ENCODE assay signal across 22 cellular contexts in genomic region chr14:57573193-57573592, GRCh38.
"Had no signal": no experiment of that assay in that cellular context is flagged by ENCODE, and none has a peak within 500 bp of the region (broad histone marks: within the 10 kb centered on the region; RNA-seq: fewer than 3 reads in every experiment).

No MANE protein-coding gene starts in this region.

- H3K36me3 Mint-ChIP-seq: natural killer cell treated with Interleukin-12 subunit alpha and Interleukin-12 subunit beta and Interleukin-15 and Interleukin-18, amount 100 ng/mL, for 72 hours; stimulated activated effector memory CD8-positive, alpha-beta T cell treated with anti-CD3 and anti-CD28 coated beads, Interleukin-12 subunit alpha, Interleukin-12 subunit beta, amount 100 ng/mL, for 72 hours had no signal

- H3K4me1 Mint-ChIP-seq: activated CD4-positive, alpha-beta memory T cell treated with anti-CD3 and anti-CD28 coated beads, Interleukin-2, amount 10 ng/mL, durations not matched to agents 7 days and 5 days; activated CD4-positive, alpha-beta T cell treated with anti-CD3 and anti-CD28 coated beads, Interleukin-2, amount 10 ng/mL, durations not matched to agents 24 days and 14 days; stimulated activated effector memory CD8-positive, alpha-beta T cell treated with anti-CD3 and anti-CD28 coated beads, Interleukin-12 subunit alpha, Interleukin-12 subunit beta, amount 100 ng/mL, for 72 hours; stimulated activated naive CD8-positive, alpha-beta T cell treated with anti-CD3 and anti-CD28 coated beads, Interleukin-15, amount 100 ng/mL, for 72 hours had no signal

- H3K27ac Mint-ChIP-seq: activated CD4-positive, alpha-beta memory T cell treated with anti-CD3 and anti-CD28 coated beads, Interleukin-2, amount 10 ng/mL, durations not matched to agents 7 days and 5 days; activated CD4-positive, alpha-beta T cell treated with anti-CD3 and anti-CD28 coated beads, Interleukin-2, amount 10 ng/mL, durations not matched to agents 24 days and 14 days; activated naive CD4-positive, alpha-beta T cell treated with anti-CD3 and anti-CD28 coated beads for 36 hours; activated T-cell treated with anti-CD3 and anti-CD28 coated beads, Interleukin-2, amount 50 U/mL, for 72 hours; natural killer cell treated with Interleukin-12 subunit alpha and Interleukin-12 subunit beta and Interleukin-15 and Interleukin-18, amount 100 ng/mL, for 72 hours; stimulated activated effector memory CD8-positive, alpha-beta T cell treated with anti-CD3 and anti-CD28 coated beads, Interleukin-12 subunit alpha, Interleukin-12 subunit beta, amount 100 ng/mL, for 72 hours had no signal

- H3K4me1 ChIP-seq: left lung, pancreas, psoas muscle, tibial artery had no signal

- H3K9me3 Mint-ChIP-seq: activated CD4-positive, alpha-beta memory T cell treated with anti-CD3 and anti-CD28 coated beads, Interleukin-2, amount 10 ng/mL, durations not matched to agents 7 days and 5 days; activated CD4-positive, alpha-beta T cell treated with anti-CD3 and anti-CD28 coated beads, Interleukin-2, amount 10 ng/mL, durations not matched to agents 24 days and 14 days; activated naive CD4-positive, alpha-beta T cell treated with anti-CD3 and anti-CD28 coated beads for 36 hours; activated T-cell treated with anti-CD3 and anti-CD28 coated beads, Interleukin-2, amount 50 U/mL, for 72 hours; stimulated activated naive CD8-positive, alpha-beta T cell treated with anti-CD3 and anti-CD28 coated beads, Interleukin-15, amount 100 ng/mL, for 72 hours had no signal

- FAIRE-seq: bronchial epithelial cell, kidney, pancreas had no signal

- DNase-seq: activated CD4-positive, alpha-beta memory T cell treated with anti-CD3 and anti-CD28 coated beads, Interleukin-2, amount 10 ng/mL, durations not matched to agents 7 days and 5 days; activated CD4-positive, alpha-beta T cell treated with anti-CD3 and anti-CD28 coated beads, Interleukin-2, amount 10 ng/mL, durations not matched to agents 24 days and 14 days; activated effector memory CD4-positive, alpha-beta T cell treated with Interleukin-2 at 50 U/mL for 16 hours; activated naive CD4-positive, alpha-beta T cell treated with anti-CD3 and anti-CD28 coated beads for 36 hours; activated T-cell treated with anti-CD3 and anti-CD28 coated beads, Interleukin-2, amount 50 U/mL, for 72 hours; amygdala; kidney; left lung; midbrain; pancreas; psoas muscle; right cardiac atrium; stimulated activated CD4-positive, alpha-beta T cell treated with anti-CD3 and anti-CD28 coated beads, Interleukin-1b, Interleukin-23, amount 100 ng/mL, for 48 hours; stimulated activated naive CD8-positive, alpha-beta T cell treated with anti-CD3 and anti-CD28 coated beads, Interleukin-15, amount 100 ng/mL, for 72 hours; tibial artery had no signal

- ATAC-seq: activated CD4-positive, CD25-positive, alpha-beta regulatory T cell treated with anti-CD3 and anti-CD28 coated beads, Interleukin-2, amount 50 U/mL, for 24 hours; activated T-cell treated with anti-CD3 and anti-CD28 coated beads, Interleukin-2, amount 50 U/mL, for 72 hours; left lung; natural killer cell treated with Interleukin-12 subunit alpha and Interleukin-12 subunit beta and Interleukin-15 and Interleukin-18, amount 100 ng/mL, for 72 hours; pancreas; psoas muscle; right cardiac atrium; stimulated activated effector memory CD8-positive, alpha-beta T cell treated with anti-CD3 and anti-CD28 coated beads, Interleukin-12 subunit alpha, Interleukin-12 subunit beta, amount 100 ng/mL, for 72 hours; stimulated activated naive CD8-positive, alpha-beta T cell treated with anti-CD3 and anti-CD28 coated beads, Interleukin-15, amount 100 ng/mL, for 72 hours had no signal

- H3K4me3 Mint-ChIP-seq: activated CD4-positive, alpha-beta memory T cell treated with anti-CD3 and anti-CD28 coated beads, Interleukin-2, amount 10 ng/mL, durations not matched to agents 7 days and 5 days; activated CD4-positive, alpha-beta T cell treated with anti-CD3 and anti-CD28 coated beads, Interleukin-2, amount 10 ng/mL, durations not matched to agents 24 days and 14 days; activated naive CD4-positive, alpha-beta T cell treated with anti-CD3 and anti-CD28 coated beads for 36 hours; activated T-cell treated with anti-CD3 and anti-CD28 coated beads, Interleukin-2, amount 50 U/mL, for 72 hours; natural killer cell treated with Interleukin-12 subunit alpha and Interleukin-12 subunit beta and Interleukin-15 and Interleukin-18, amount 100 ng/mL, for 72 hours; stimulated activated effector memory CD8-positive, alpha-beta T cell treated with anti-CD3 and anti-CD28 coated beads, Interleukin-12 subunit alpha, Interleukin-12 subunit beta, amount 100 ng/mL, for 72 hours; stimulated activated naive CD8-positive, alpha-beta T cell treated with anti-CD3 and anti-CD28 coated beads, Interleukin-15, amount 100 ng/mL, for 72 hours had no signal

- H3K27me3 Mint-ChIP-seq: activated CD4-positive, alpha-beta memory T cell treated with anti-CD3 and anti-CD28 coated beads, Interleukin-2, amount 10 ng/mL, durations not matched to agents 7 days and 5 days; activated CD4-positive, alpha-beta T cell treated with anti-CD3 and anti-CD28 coated beads, Interleukin-2, amount 10 ng/mL, durations not matched to agents 24 days and 14 days; natural killer cell treated with Interleukin-12 subunit alpha and Interleukin-12 subunit beta and Interleukin-15 and Interleukin-18, amount 100 ng/mL, for 72 hours; stimulated activated naive CD8-positive, alpha-beta T cell treated with anti-CD3 and anti-CD28 coated beads, Interleukin-15, amount 100 ng/mL, for 72 hours had no signal

- H3K27me3 ChIP-seq: left lung, pancreas, tibial artery had no signal

- H3K36me3 ChIP-seq: left lung, pancreas, tibial artery had no signal

- H3K9me3 ChIP-seq: left lung, pancreas, psoas muscle, tibial artery had no signal

- H3K27ac ChIP-seq: coronary artery, epithelial cell of prostate, left lung, pancreas, psoas muscle, tibial artery, VCaP had no signal

- H3K4me3 ChIP-seq: coronary artery, left lung, pancreas, psoas muscle, tibial artery had no signal
